9 cellular contexts compared by ENCODE assay signal in genomic region chr1:165454211-165454610, GRCh38. TPM values are rescaled to one million over a fixed set of nuclear protein-coding genes. Genes with fewer than 3 reads are reported as not detected.
"Had no signal": no experiment of that assay in that cellular context is flagged by ENCODE, and none has a peak within 500 bp of the region (broad histone marks: within the 10 kb centered on the region; RNA-seq: fewer than 3 reads in every experiment).

No MANE protein-coding gene starts in this region.

- ATAC-seq: GM23338, HCT116, HepG2 had no signal

- H2AFZ ChIP-seq: GM23338 had no signal

- H3K27ac ChIP-seq: HL-60 had no signal

- H3K4me2 ChIP-seq: GM23338 had no signal

- H3K36me3 ChIP-seq: HAP-1 had no signal

- H3K27ac Mint-ChIP-seq: GM23338, HFFc6, IgD-negative memory B cell had no signal

- H3K4me1 ChIP-seq: HAP-1 had no signal

- H3K4me1 Mint-ChIP-seq: IgD-negative memory B cell had no signal

- H3K4me3 Mint-ChIP-seq: GM23338, HFFc6, IgD-negative memory B cell had no signal

- DNase-seq: HFFc6 had no signal

- H3K9me3 ChIP-seq: HAP-1 had no signal

- H3K4me3 ChIP-seq: GM23338, HAP-1 had no signal

- H3K9me3 Mint-ChIP-seq: GM23338, HFFc6, IgD-negative memory B cell had no signal

RNA-seq across cellular contexts. Expression of gene RXRG, which starts 9.3 kb away (rescaled TPM):
- total RNA-seq: GM23338, H1, HepG2, HFFc6, HT1080 had no signal
